15 cellular contexts compared by ENCODE assay signal in genomic region chr10:78450239-78450638, GRCh38.
A peak's percentile ranks its signal among the peaks of the same experiment; 100 is the strongest.
DNase-seq lines count a peak whose midpoint lies in the region; ATAC-seq and TF ChIP-seq lines count a peak whose summit lies in the region.
"Had no signal": no experiment of that assay in that cellular context is flagged by ENCODE, and none has a peak within 500 bp of the region (broad histone marks: within the 10 kb centered on the region; RNA-seq: fewer than 3 reads in every experiment).

No MANE protein-coding gene starts in this region.

- peak; percentile 42 for DNase-seq in natural killer cell treated with Interleukin-12 subunit alpha and Interleukin-12 subunit beta and Interleukin-15 and Interleukin-18, amount 100 ng/mL, for 72 hours (ENCODE audit: low spot score)
- DNase-seq in natural killer cell, result no peak
- peak; percentile 43 for DNase-seq in islet precursor cell
- no peak for DNase-seq in trophoblast cell
- no peak for DNase-seq in stimulated activated CD4-positive, alpha-beta T cell treated with anti-CD3 and anti-CD28 coated beads, Interleukin-2, amount 100 ng/mL, for 48 hours
- no peak for DNase-seq in foreskin melanocyte
- DNase-seq in progenitor cell of endocrine pancreas (ENCODE audit: low spot score, unreplicated experiment), result no peak
- DNase-seq: ACHN; Calu3; CD4-positive, alpha-beta T cell; DMS 273 treated with DMSO at 0.1 percent for 48 hours; GM23248; H7 had no signal

- no peak for ATAC-seq in natural killer cell treated with Interleukin-12 subunit alpha and Interleukin-12 subunit beta and Interleukin-15 and Interleukin-18, amount 100 ng/mL, for 72 hours
- no peak for ATAC-seq in natural killer cell

- no peak overlapping the region for H4K12ac ChIP-seq in trophoblast cell (ENCODE audit: low read depth, low read length)

- H3K9me3 ChIP-seq in trophoblast cell (ENCODE audit: insufficient read depth, low read depth, low read length), result no peaks in the 10 kb centered on the region
- H3K9me3 ChIP-seq: BLaER1 treated with 17β-estradiol and CSF1 and Interleukin-3, amounts not matched to agents 10 nM and 100 nM had no signal

- no peak overlapping the region for H2BK120ac ChIP-seq in trophoblast cell (ENCODE audit: insufficient read depth, low read length, poor library complexity)

- no peak overlapping the region for H3K14ac ChIP-seq in trophoblast cell (ENCODE audit: low read length)

- TF ChIP-seq CTCF in natural killer cell (IDR thresholded peaks at IDR 0.05), result no peak
- TF ChIP-seq CTCF in progenitor cell of endocrine pancreas (IDR thresholded peaks at IDR 0.05; ENCODE audit: unreplicated experiment), result no peak

- no peaks in the 10 kb centered on the region for H3K4me1 Mint-ChIP-seq in natural killer cell treated with Interleukin-12 subunit alpha and Interleukin-12 subunit beta and Interleukin-15 and Interleukin-18, amount 100 ng/mL, for 72 hours (ENCODE audit: low read depth in 2 of 2)
- peaks cover 0 to 4% of the 10 kb centered on the region in 2 donors for H3K4me1 Mint-ChIP-seq in natural killer cell
- peaks cover 18% of the 10 kb centered on the region for H3K4me1 Mint-ChIP-seq in progenitor cell of endocrine pancreas (ENCODE audit: low read depth)
- H3K4me1 Mint-ChIP-seq: IgD-negative memory B cell had no signal

- no peak overlapping the region for H4K91ac ChIP-seq in trophoblast cell (ENCODE audit: low read depth, low read length)

- no peak overlapping the region for H3K27ac ChIP-seq in trophoblast cell (ENCODE audit: low read depth, low read length)
- H3K27ac ChIP-seq: BLaER1 treated with 17β-estradiol and CSF1 and Interleukin-3, amounts not matched to agents 10 nM and 100 nM; GM23248 had no signal

- no peak overlapping the region for H3K4me2 ChIP-seq in trophoblast cell (ENCODE audit: low read length)
- H3K4me2 ChIP-seq: BLaER1 treated with 17β-estradiol and CSF1 and Interleukin-3, amounts not matched to agents 10 nM and 100 nM had no signal

- no peaks in the 10 kb centered on the region for H3K9me3 Mint-ChIP-seq in natural killer cell treated with Interleukin-12 subunit alpha and Interleukin-12 subunit beta and Interleukin-15 and Interleukin-18, amount 100 ng/mL, for 72 hours
- H3K9me3 Mint-ChIP-seq in natural killer cell, result no peaks in the 10 kb centered on the region
- no peaks in the 10 kb centered on the region for H3K9me3 Mint-ChIP-seq in progenitor cell of endocrine pancreas (ENCODE audit: low read depth)
- H3K9me3 Mint-ChIP-seq: CD4-positive, alpha-beta T cell; IgD-negative memory B cell had no signal

- no peak overlapping the region for H3K27ac Mint-ChIP-seq in natural killer cell treated with Interleukin-12 subunit alpha and Interleukin-12 subunit beta and Interleukin-15 and Interleukin-18, amount 100 ng/mL, for 72 hours
- no peak overlapping the region for H3K27ac Mint-ChIP-seq in natural killer cell
- no peak overlapping the region for H3K27ac Mint-ChIP-seq in progenitor cell of endocrine pancreas
- H3K27ac Mint-ChIP-seq: CD4-positive, alpha-beta T cell; IgD-negative memory B cell had no signal

- H3K27me3 Mint-ChIP-seq in natural killer cell treated with Interleukin-12 subunit alpha and Interleukin-12 subunit beta and Interleukin-15 and Interleukin-18, amount 100 ng/mL, for 72 hours, result peaks cover 10 to 11% of the 10 kb centered on the region in 2 donors
- H3K27me3 Mint-ChIP-seq in natural killer cell (ENCODE audit: low read depth in 2 of 2), result peaks cover 8 to 24% of the 10 kb centered on the region in 2 donors
- H3K27me3 Mint-ChIP-seq in progenitor cell of endocrine pancreas, result peaks cover 43% of the 10 kb centered on the region

- H3K9ac ChIP-seq in trophoblast cell (ENCODE audit: low read length), result no peak overlapping the region
- H3K9ac ChIP-seq: BLaER1 treated with 17β-estradiol and CSF1 and Interleukin-3, amounts not matched to agents 10 nM and 100 nM; GM23248 had no signal

- no peaks in the 10 kb centered on the region for H3K27me3 ChIP-seq in trophoblast cell (ENCODE audit: insufficient read depth, low read length)
- H3K27me3 ChIP-seq: BLaER1 treated with 17β-estradiol and CSF1 and Interleukin-3, amounts not matched to agents 10 nM and 100 nM had no signal

- no CpG with 5 or more reads among the region's 3 CpGs for WGBS in trophoblast cell (ENCODE audit: extremely low coverage, insufficient coverage, insufficient read length)

- no peak overlapping the region for H4K8ac ChIP-seq in trophoblast cell (ENCODE audit: low read depth, low read length)

- no peak overlapping the region for H2AK5ac ChIP-seq in trophoblast cell (ENCODE audit: low read length)

- H3K79me2 ChIP-seq in trophoblast cell (ENCODE audit: control insufficient read depth, insufficient read depth, low read length, poor library complexity), result no peaks in the 10 kb centered on the region

- H3K4me1 ChIP-seq in trophoblast cell (ENCODE audit: control insufficient read depth in 1 of 2, insufficient read depth in 2 of 2, low read length in 2 of 2), result peaks cover 5 to 14% of the 10 kb centered on the region in 2 experiments

- no peak overlapping the region for H3K4me3 Mint-ChIP-seq in natural killer cell treated with Interleukin-12 subunit alpha and Interleukin-12 subunit beta and Interleukin-15 and Interleukin-18, amount 100 ng/mL, for 72 hours
- no peak overlapping the region for H3K4me3 Mint-ChIP-seq in natural killer cell
- H3K4me3 Mint-ChIP-seq in progenitor cell of endocrine pancreas (ENCODE audit: low read depth), result no peak overlapping the region
- H3K4me3 Mint-ChIP-seq: CD4-positive, alpha-beta T cell had no signal

- intact Hi-C loops in natural killer cell (cut with micrococcal nuclease), result no loop called here

- no peak overlapping the region for H3K4me3 ChIP-seq in trophoblast cell (ENCODE audit: low read depth, low read length)
- H3K4me3 ChIP-seq: BLaER1 treated with 17β-estradiol and CSF1 and Interleukin-3, amounts not matched to agents 10 nM and 100 nM; GM23248 had no signal

- H3K4ac ChIP-seq in trophoblast cell (ENCODE audit: low read depth, low read length), result no peak overlapping the region

- H2BK5ac ChIP-seq in trophoblast cell (ENCODE audit: low read depth, low read length, poor library complexity), result no peak overlapping the region

- H3K18ac ChIP-seq in trophoblast cell (ENCODE audit: low read length), result no peak overlapping the region

- H3K36me3 Mint-ChIP-seq in natural killer cell treated with Interleukin-12 subunit alpha and Interleukin-12 subunit beta and Interleukin-15 and Interleukin-18, amount 100 ng/mL, for 72 hours, result no peaks in the 10 kb centered on the region
- no peaks in the 10 kb centered on the region for H3K36me3 Mint-ChIP-seq in natural killer cell
- no peaks in the 10 kb centered on the region for H3K36me3 Mint-ChIP-seq in progenitor cell of endocrine pancreas (ENCODE audit: insufficient read depth)
- H3K36me3 Mint-ChIP-seq: IgD-negative memory B cell had no signal

- peak overlapping the region; percentile 37 for H2BK12ac ChIP-seq in trophoblast cell (ENCODE audit: low read length)

- H2AFZ ChIP-seq in trophoblast cell (ENCODE audit: insufficient read depth, low read length, poor library complexity), result no peak overlapping the region
- H2AFZ ChIP-seq: GM23248 had no signal

- H3K36me3 ChIP-seq in trophoblast cell (ENCODE audit: control insufficient read depth in 1 of 2, insufficient read depth in 2 of 2, low read length in 2 of 2), result no peaks in the 10 kb centered on the region
- H3K36me3 ChIP-seq: BLaER1 treated with 17β-estradiol and CSF1 and Interleukin-3, amounts not matched to agents 10 nM and 100 nM had no signal

- H3K23ac ChIP-seq in trophoblast cell (ENCODE audit: low read length), result no peak overlapping the region

- peaks cover 2% of the 10 kb centered on the region for H3K79me1 ChIP-seq in trophoblast cell (ENCODE audit: low read length)

Comparison
In these comparisons a context has a peak if more than half of its experiments do, and no peak if none do; other contexts are left out.
1. DNase-seq: peak in natural killer cell treated with Interleukin-12 subunit alpha and Interleukin-12 subunit beta and Interleukin-15 and Interleukin-18, amount 100 ng/mL, for 72 hours (single experiment) and islet precursor cell (single experiment); none in natural killer cell (single experiment), trophoblast cell (0 of 2), stimulated activated CD4-positive, alpha-beta T cell treated with anti-CD3 and anti-CD28 coated beads, Interleukin-2, amount 100 ng/mL, for 48 hours (0 of 2), foreskin melanocyte (single experiment) and progenitor cell of endocrine pancreas (single experiment).